In the genomic region with DNA sequence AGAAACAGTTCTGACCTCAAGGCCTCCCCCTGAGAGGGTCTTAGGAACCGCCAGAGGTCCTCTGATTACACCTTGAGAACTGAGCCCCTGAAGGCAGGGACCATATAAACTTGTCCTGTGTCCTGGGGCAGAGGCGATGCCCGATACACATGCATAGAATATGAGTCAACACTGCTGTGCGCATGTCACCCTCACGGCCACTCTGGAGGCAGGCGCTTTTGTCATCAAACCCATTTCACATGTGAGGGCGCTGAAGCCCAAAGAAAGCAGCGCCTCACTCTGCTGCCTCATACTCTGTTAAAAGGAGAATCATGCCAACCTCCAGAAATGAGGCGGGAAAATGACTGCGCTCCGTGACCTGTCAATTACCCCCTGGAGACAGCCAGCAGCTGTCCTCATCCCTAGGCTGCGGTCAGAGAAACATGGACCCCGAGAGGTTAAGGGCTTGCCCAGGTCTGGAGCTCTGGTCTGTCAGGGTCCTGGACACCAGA, we compare ENCODE assay signal across 11 cellular contexts.
DNase-seq lines count a peak whose midpoint lies in the region; ATAC-seq and FAIRE-seq lines count a peak whose summit lies in the region.
"Had no signal": no experiment of that assay in that cellular context is flagged by ENCODE, and none has a peak within 500 bp of the region (broad histone marks: within the 10 kb centered on the region; RNA-seq: fewer than 3 reads in every experiment).

No MANE protein-coding gene starts in this region.

- FAIRE-seq in islet of Langerhans (lab: Jason Lieb, UNC) = peak; percentile 71
- FAIRE-seq: RCC 7860 had no signal

- DNase-seq in 8988T (peak; percentile 2), H4 (ENCODE audit: low spot score) (peak; percentile 25), NCI-H69 (lab: John Stamatoyannopoulos, UW) (peak; percentile 95), HPDE6-E6E7 (ENCODE audit: extremely low spot score) (no peak), T1000 (lab: John Stamatoyannopoulos, UW) (no peak)
- DNase-seq: mesendoderm had no signal

- ATAC-seq in GM21576 (IDR thresholded peaks at IDR 0.05; ENCODE audit: unreplicated experiment) (no peak), GM21360 (IDR thresholded peaks at IDR 0.05; ENCODE audit: unreplicated experiment) (no peak)
- ATAC-seq: activated naive CD4-positive, alpha-beta T cell treated with anti-CD3 and anti-CD28 coated beads, Interleukin-2, amount 50 U/mL, for 72 hours had no signal

Comparison
In these comparisons a context has a peak if more than half of its experiments do, and no peak if none do; other contexts are left out.
1. DNase-seq: peak in 8988T (single experiment), H4 (single experiment) and NCI-H69 (single experiment); none in HPDE6-E6E7 (single experiment) and T1000 (single experiment).